In genomic region chr3:47850803-47851417, GRCh38 we compare ENCODE assay signal across 20 cellular contexts. TPM values are rescaled to one million over a fixed set of nuclear protein-coding genes. Genes with fewer than 3 reads are reported as not detected.
DNase-seq lines count a peak whose midpoint lies in the region; ATAC-seq and TF ChIP-seq lines count a peak whose summit lies in the region.
"Had no signal": no experiment of that assay in that cellular context is flagged by ENCODE, and none has a peak within 500 bp of the region (broad histone marks: within the 10 kb centered on the region; RNA-seq: fewer than 3 reads in every experiment).

No MANE protein-coding gene starts in this region.

- H4K20me1 ChIP-seq in SK-N-SH (ENCODE audit: insufficient read depth) (peaks cover 29% of the 10 kb centered on the region; the same call in 1 of the 2 replicates), H9 (ENCODE audit: control insufficient read depth, insufficient read depth, insufficient read length) (no peaks in the 10 kb centered on the region)

- no peak overlapping the region for H2AK5ac ChIP-seq in H9 (ENCODE audit: insufficient read length, low read length)

- H3K27ac ChIP-seq in SK-N-SH (ENCODE audit: low read depth in 2 of 2, low read length in 1 of 2) (no peak overlapping the region; a peak in 2 of 4 replicates), H9 (ENCODE audit: insufficient read length, low read depth, low read length) (no peak overlapping the region), vagina (no peak overlapping the region)

- H3K9me3 ChIP-seq in SK-N-SH (no peaks in the 10 kb centered on the region), H9 (ENCODE audit: control insufficient read depth, low read depth, low read length) (no peaks in the 10 kb centered on the region), vagina (no peaks in the 10 kb centered on the region)
- H3K9me3 ChIP-seq: heart right ventricle, left lung had no signal

- H3K4me2 ChIP-seq in SK-N-SH (no peak overlapping the region), H9 (ENCODE audit: insufficient read depth, insufficient read length, low read length) (no peak overlapping the region)

- H2BK120ac ChIP-seq in H9 (ENCODE audit: low read depth, low read length, poor library complexity, severe bottlenecking) = no peak overlapping the region

- H3K4me3 Mint-ChIP-seq in H9 (no peak overlapping the region), natural killer cell (no peak overlapping the region)
- no peak overlapping the region for H3K4me3 Mint-ChIP-seq in activated naive CD8-positive, alpha-beta T cell treated with anti-CD3 and anti-CD28 coated beads, Interleukin-2, amount 10 ng/mL, durations not matched to agents 7 days and 5 days
- H3K4me3 Mint-ChIP-seq: activated CD4-positive, alpha-beta T cell treated with anti-CD3 and anti-CD28 coated beads, Interleukin-2, amount 10 ng/mL, durations not matched to agents 24 days and 14 days had no signal

- DNase-seq in SK-N-SH = no peak
- no peak for DNase-seq in H9
- DNase-seq in activated naive CD8-positive, alpha-beta T cell treated with anti-CD3 and anti-CD28 coated beads, Interleukin-2, amount 10 ng/mL, durations not matched to agents 7 days and 5 days = no peak
- DNase-seq in natural killer cell = no peak
- DNase-seq in vagina (ENCODE audit: extremely low spot score in 2 of 2) = no peak
- no peak for DNase-seq in OCI-M2 (lab: John Stamatoyannopoulos, UW; ENCODE audit: unreplicated experiment)
- DNase-seq in NCI-H1417 (lab: John Stamatoyannopoulos, UW) = no peak
- DNase-seq: 8988T; activated CD4-positive, alpha-beta T cell treated with anti-CD3 and anti-CD28 coated beads, Interleukin-2, amount 10 ng/mL, durations not matched to agents 24 days and 14 days; activated gamma-delta T cell; DMS 273 treated with DMSO at 0.1 percent for 48 hours; heart right ventricle; left lung; NCI-H1092; occipital lobe; PC-3; T-helper 1 cell had no signal

- no peak overlapping the region for H2BK12ac ChIP-seq in H9 (ENCODE audit: insufficient read length, low read depth, low read length)

- H2AFZ ChIP-seq in SK-N-SH (ENCODE audit: low read depth) = no peak overlapping the region
- no peak overlapping the region for H2AFZ ChIP-seq in H9 (ENCODE audit: low read length)

- WGBS in SK-N-SH (ENCODE audit: low lambda C conversion rate) = 93% methylated on average over 3 of the region's 8 CpGs
- no CpG with 5 or more reads among the region's 8 CpGs for WGBS in H9 (ENCODE audit: extremely low coverage, insufficient read length, low lambda C conversion rate)

- H3K9me3 Mint-ChIP-seq in H9 (no peaks in the 10 kb centered on the region), natural killer cell (no peaks in the 10 kb centered on the region)
- no peaks in the 10 kb centered on the region for H3K9me3 Mint-ChIP-seq in activated naive CD8-positive, alpha-beta T cell treated with anti-CD3 and anti-CD28 coated beads, Interleukin-2, amount 10 ng/mL, durations not matched to agents 7 days and 5 days
- H3K9me3 Mint-ChIP-seq: activated CD4-positive, alpha-beta T cell treated with anti-CD3 and anti-CD28 coated beads, Interleukin-2, amount 10 ng/mL, durations not matched to agents 24 days and 14 days had no signal

- H2BK5ac ChIP-seq in H9 (ENCODE audit: insufficient read length, low read length) = no peak overlapping the region

- TF ChIP-seq CTCF in SK-N-SH (IDR thresholded peaks at IDR 0.05) (no peak), H9 (conservative IDR thresholded peaks at IDR 0.05) (no peak), natural killer cell (IDR thresholded peaks at IDR 0.05) (no peak), vagina (IDR thresholded peaks at IDR 0.05) (no peak)

- TF ChIP-seq EP300 in SK-N-SH (IDR thresholded peaks at IDR 0.05; ENCODE audit: borderline replicate concordance in 1 of 2, low read depth in 1 of 2, low read length in 1 of 2) = no peak

- H3K4me3 ChIP-seq in SK-N-SH (ENCODE audit: low read depth in 2 of 2, low read length in 1 of 2) (no peak overlapping the region), vagina (no peak overlapping the region)
- H3K4me3 ChIP-seq: heart right ventricle, left lung, skin epidermis had no signal

- peaks cover 41 to 87% (median 80%) of the 10 kb centered on the region in 3 experiments for H3K36me3 Mint-ChIP-seq in H9 (ENCODE audit: insufficient read depth in 1 of 3, low read depth in 3 of 3)
- H3K36me3 Mint-ChIP-seq in activated naive CD8-positive, alpha-beta T cell treated with anti-CD3 and anti-CD28 coated beads, Interleukin-2, amount 10 ng/mL, durations not matched to agents 7 days and 5 days = peaks cover 8% of the 10 kb centered on the region
- no peaks in the 10 kb centered on the region for H3K36me3 Mint-ChIP-seq in natural killer cell

- H3K27me3 Mint-ChIP-seq in H9 (ENCODE audit: low read depth) (no peaks in the 10 kb centered on the region), natural killer cell (ENCODE audit: low read depth in 2 of 2) (no peaks in the 10 kb centered on the region)
- no peaks in the 10 kb centered on the region for H3K27me3 Mint-ChIP-seq in activated naive CD8-positive, alpha-beta T cell treated with anti-CD3 and anti-CD28 coated beads, Interleukin-2, amount 10 ng/mL, durations not matched to agents 7 days and 5 days
- H3K27me3 Mint-ChIP-seq: activated CD4-positive, alpha-beta T cell treated with anti-CD3 and anti-CD28 coated beads, Interleukin-2, amount 10 ng/mL, durations not matched to agents 24 days and 14 days had no signal

- POLR2A ChIA-PET in SK-N-SH (lab: Yijun Ruan, JAX) = no interaction called here
- POLR2A ChIA-PET in activated naive CD8-positive, alpha-beta T cell treated with anti-CD3 and anti-CD28 coated beads, Interleukin-2, amount 10 ng/mL, durations not matched to agents 7 days and 5 days (lab: Charles Lee) = interaction anchor here (0.5 to 1.0 kb wide), 3 partner anchors 26 to 320 kb away, joined by 3 to 5 read pairs (median 3); no protein-coding TSS in a partner anchor

- no peak overlapping the region for H3K18ac ChIP-seq in H9 (ENCODE audit: insufficient read length, low read depth, low read length)

- H4K8ac ChIP-seq in H9 (replicated peaks; ENCODE audit: insufficient read length, low read depth, low read length) = no peak overlapping the region

- no peak overlapping the region for H4K91ac ChIP-seq in H9 (ENCODE audit: insufficient read length, low read depth, low read length)

- no peak overlapping the region for H3K9ac ChIP-seq in SK-N-SH
- no peak overlapping the region for H3K9ac ChIP-seq in H9 (ENCODE audit: extremely low read depth, insufficient read length, low read length)

- no peak for TF ChIP-seq POLR2A in vagina (IDR thresholded peaks at IDR 0.05)

- intact Hi-C loops in natural killer cell (cut with micrococcal nuclease) (no loop called here), vagina (cut with DNase I) (no loop called here)

- H3K27ac Mint-ChIP-seq in H9 (peak overlapping the region; percentile 55 to 93 (median 72); a peak in 3 of 7 replicates), natural killer cell (peak overlapping the region; percentile 69 to 81)
- peak overlapping the region; percentile 73 for H3K27ac Mint-ChIP-seq in activated naive CD8-positive, alpha-beta T cell treated with anti-CD3 and anti-CD28 coated beads, Interleukin-2, amount 10 ng/mL, durations not matched to agents 7 days and 5 days

- H2BK15ac ChIP-seq in H9 (ENCODE audit: low read depth, low read length) = no peak overlapping the region

- H3K4me1 ChIP-seq in SK-N-SH (ENCODE audit: control insufficient read depth in 1 of 2, insufficient read depth in 2 of 2, low read depth in 1 of 2, low read length in 1 of 2) = no peaks in the 10 kb centered on the region
- no peaks in the 10 kb centered on the region for H3K4me1 ChIP-seq in H9 (ENCODE audit: insufficient read depth, low read length)
- no peaks in the 10 kb centered on the region for H3K4me1 ChIP-seq in vagina
- H3K4me1 ChIP-seq: left lung had no signal

- no peak for TF ChIP-seq RAD21 in SK-N-SH (IDR thresholded peaks at IDR 0.05; ENCODE audit: low read length)

- CTCF ChIA-PET in SK-N-SH (lab: Yijun Ruan, JAX) = interaction anchor here (0.9 to 2.7 kb wide), 9 partner anchors 10 to 307 kb away, joined by 3 to 28 read pairs (median 5); no protein-coding TSS in a partner anchor

- H2BK20ac ChIP-seq in H9 (ENCODE audit: low read depth, low read length, poor library complexity, severe bottlenecking) = no peak overlapping the region

- H3K36me3 ChIP-seq in SK-N-SH (replicated peaks in 1 of 2; ENCODE audit: control insufficient read depth in 1 of 2, insufficient read depth in 2 of 2, low read length in 1 of 2) (peaks cover 13 to 85% of the 10 kb centered on the region in 2 experiments), vagina (peaks cover 0 to 84% of the 10 kb centered on the region in 2 donors)

- H3T11ph ChIP-seq in H9 (ENCODE audit: low read length) = no peak overlapping the region

- no peak overlapping the region for H3K4ac ChIP-seq in H9 (ENCODE audit: low read depth, low read length)

- H3K56ac ChIP-seq in H9 (ENCODE audit: insufficient read length, low read depth, low read length) = no peak overlapping the region

- H3K79me1 ChIP-seq in H9 (ENCODE audit: insufficient read depth, low read depth, low read length, poor library complexity, severe bottlenecking) = no peaks in the 10 kb centered on the region

- H3K14ac ChIP-seq in H9 (ENCODE audit: insufficient read depth, low read length) = no peak overlapping the region

- 0 out of 4 replicates have a peak, but pooled peaks cover 0 to 3% of the 10 kb centered on the region in 2 experiments for H3K4me1 Mint-ChIP-seq in H9
- no peaks in the 10 kb centered on the region for H3K4me1 Mint-ChIP-seq in activated naive CD8-positive, alpha-beta T cell treated with anti-CD3 and anti-CD28 coated beads, Interleukin-2, amount 10 ng/mL, durations not matched to agents 7 days and 5 days
- H3K4me1 Mint-ChIP-seq in natural killer cell = no peaks in the 10 kb centered on the region
- H3K4me1 Mint-ChIP-seq: activated CD4-positive, alpha-beta T cell treated with anti-CD3 and anti-CD28 coated beads, Interleukin-2, amount 10 ng/mL, durations not matched to agents 24 days and 14 days had no signal

- ATAC-seq in SK-N-SH treated with all-trans-retinoic acid at 6 μM for 48 hours (no peak), natural killer cell (no peak)
- no peak for ATAC-seq in activated naive CD8-positive, alpha-beta T cell treated with anti-CD3 and anti-CD28 coated beads, Interleukin-2, amount 10 ng/mL, durations not matched to agents 7 days and 5 days (ENCODE audit: low read depth)
- ATAC-seq: esophagus mucosa had no signal

- H3K27me3 ChIP-seq in SK-N-SH (ENCODE audit: insufficient read depth) = no peaks in the 10 kb centered on the region
- no peaks in the 10 kb centered on the region for H3K27me3 ChIP-seq in H9 (ENCODE audit: insufficient read depth, low read length)
- no peaks in the 10 kb centered on the region for H3K27me3 ChIP-seq in vagina
- H3K27me3 ChIP-seq: heart right ventricle, left lung had no signal

- no peak overlapping the region for H4K5ac ChIP-seq in H9 (ENCODE audit: insufficient read length, low read depth, low read length)

- no peaks in the 10 kb centered on the region for H3K9me2 ChIP-seq in SK-N-SH

- H3F3A ChIP-seq in SK-N-SH (replicated peaks; ENCODE audit: insufficient read depth) = peaks cover 28% of the 10 kb centered on the region

- H3K79me2 ChIP-seq in SK-N-SH (ENCODE audit: insufficient read depth) (no peaks in the 10 kb centered on the region), H9 (ENCODE audit: insufficient read depth, low read length) (no peaks in the 10 kb centered on the region)

- H3K23me2 ChIP-seq in H9 (ENCODE audit: insufficient read length, low read depth, low read length, poor library complexity, severe bottlenecking) = no peaks in the 10 kb centered on the region

- H3K23ac ChIP-seq in H9 (ENCODE audit: insufficient read length, low read depth, low read length) = no peak overlapping the region

RNA-seq across cellular contexts. Expression of gene DHX30, which starts 48.0 kb away (rescaled TPM):
- 86.3 and 90.4 TPM in 2 replicates for polyA plus RNA-seq in SK-N-SH (2012; rRNA removed)
- 33.8 and 48.6 TPM in 2 replicates for polyA plus RNA-seq in SK-N-SH (2012; cell fraction: cytosol; rRNA removed)
- 229 and 256 TPM in 2 replicates for polyA plus RNA-seq in SK-N-SH (2012; cell fraction: nucleus; rRNA removed)
- 107 TPM in 2 replicates for total RNA-seq in H9 (2021)
- 10 to 100 TPM; 76.7 to 78.1 TPM for total RNA-seq in activated naive CD8-positive, alpha-beta T cell treated with anti-CD3 and anti-CD28 coated beads, Interleukin-2, amount 10 ng/mL, durations not matched to agents 7 days and 5 days
- 10 to 100 TPM; 72.0 to 83.4 (median 82.1) TPM for total RNA-seq in natural killer cell
- 55.0 TPM for total RNA-seq in vagina
